17 cellular contexts compared by ENCODE assay signal in the genomic region with DNA sequence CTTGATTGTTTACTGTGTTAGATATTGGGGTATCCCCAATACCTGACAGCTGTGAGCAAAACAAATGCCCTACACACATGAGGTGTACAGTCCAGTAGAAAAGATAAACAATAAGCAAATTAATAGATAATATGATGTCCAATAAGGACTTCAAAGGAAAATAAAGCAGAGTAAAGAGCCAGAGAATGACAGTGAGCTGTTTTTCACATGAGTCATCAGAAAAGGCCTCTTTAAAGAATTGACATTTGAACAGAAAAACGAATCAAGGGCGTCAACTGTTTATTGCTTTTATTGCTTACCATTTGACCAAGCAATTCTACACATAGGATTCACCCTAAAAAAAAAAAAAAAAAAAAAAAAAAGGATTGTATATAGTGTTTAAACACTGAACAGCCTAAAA.
A peak's percentile ranks its signal among the peaks of the same experiment; 100 is the strongest.
DNase-seq lines count a peak whose midpoint lies in the region; ATAC-seq, FAIRE-seq and TF ChIP-seq lines count a peak whose summit lies in the region.
"Had no signal": no experiment of that assay in that cellular context is flagged by ENCODE, and none has a peak within 500 bp of the region (broad histone marks: within the 10 kb centered on the region; RNA-seq: fewer than 3 reads in every experiment).

No MANE protein-coding gene starts in this region.

- DNase-seq in COLO829 (ENCODE audit: low spot score) (peak; percentile 58), M059J (ENCODE audit: low read depth) (peak; percentile 38), coronary artery (ENCODE audit: low spot score) (no peak), lung microvascular endothelial cell (ENCODE audit: low read depth in 2 of 2) (peak; percentile 28 to 43), UCSD-AML1 (lab: John Stamatoyannopoulos, UW; ENCODE audit: unreplicated experiment) (no peak), islet precursor cell (no peak), frontal cortex (ENCODE audit: low spot score in 2 of 2) (no peak)
- DNase-seq: aorta; heart left ventricle; NK-92 treated with Interleukin-12 subunit alpha and Interleukin-12 subunit beta, amount 100 ng/mL, for 24 hours; retina; stimulated activated naive CD4-positive, alpha-beta T cell treated with Interleukin-2 at 50 U/mL for 16 hours; upper lobe of left lung had no signal

- H3K27ac ChIP-seq in coronary artery = peak overlapping the region; percentile 28 to 55
- H3K27ac ChIP-seq: RWPE1, upper lobe of left lung had no signal

- H3K4me3 ChIP-seq in coronary artery = no peak overlapping the region
- H3K4me3 ChIP-seq: GM23338, heart left ventricle, upper lobe of left lung had no signal

- no peak for FAIRE-seq in frontal cortex (lab: Jason Lieb, UNC)
- FAIRE-seq: TTC549 had no signal

- no peak for TF ChIP-seq CTCF in coronary artery (IDR thresholded peaks at IDR 0.05)

- no peak for ATAC-seq in GM19455 (IDR thresholded peaks at IDR 0.05; ENCODE audit: unreplicated experiment)
- ATAC-seq: GM23338 had no signal

Comparison
In these comparisons a context has a peak if more than half of its experiments do, and no peak if none do; other contexts are left out.
1. DNase-seq: peak in COLO829 (single experiment), M059J (single experiment) and lung microvascular endothelial cell (2 of 2); none in coronary artery (single experiment), UCSD-AML1 (single experiment), islet precursor cell (single experiment) and frontal cortex (0 of 2).